In genomic region chr10:15545266-15545665, GRCh38 we compare ENCODE assay signal across 11 cellular contexts.
"Had no signal": no experiment of that assay in that cellular context is flagged by ENCODE, and none has a peak within 500 bp of the region (broad histone marks: within the 10 kb centered on the region; RNA-seq: fewer than 3 reads in every experiment).

No MANE protein-coding gene starts in this region.

- H3K9me3 Mint-ChIP-seq: GM23338, HFFc6 had no signal

- H3K9ac ChIP-seq: GM23248 had no signal

- H3K4me1 ChIP-seq: HAP-1 had no signal

- FAIRE-seq: H1, H54 had no signal

- H3K9me3 ChIP-seq: HAP-1 had no signal

- H2AFZ ChIP-seq: GM23248, GM23338 had no signal

- DNase-seq: GM23248, GOT3, H7, H9, HCEC 1CT, HFFc6 had no signal

- ATAC-seq: GM23338, HCT116 had no signal

- H3K4me3 ChIP-seq: GM23248, GM23338, HAP-1 had no signal

- H3K27ac ChIP-seq: GM23248 had no signal

- H3K27ac Mint-ChIP-seq: GM23338, H9, HFFc6 had no signal

- H3K4me2 ChIP-seq: GM23338 had no signal

- H3K36me3 ChIP-seq: HAP-1 had no signal
